In the genomic region with DNA sequence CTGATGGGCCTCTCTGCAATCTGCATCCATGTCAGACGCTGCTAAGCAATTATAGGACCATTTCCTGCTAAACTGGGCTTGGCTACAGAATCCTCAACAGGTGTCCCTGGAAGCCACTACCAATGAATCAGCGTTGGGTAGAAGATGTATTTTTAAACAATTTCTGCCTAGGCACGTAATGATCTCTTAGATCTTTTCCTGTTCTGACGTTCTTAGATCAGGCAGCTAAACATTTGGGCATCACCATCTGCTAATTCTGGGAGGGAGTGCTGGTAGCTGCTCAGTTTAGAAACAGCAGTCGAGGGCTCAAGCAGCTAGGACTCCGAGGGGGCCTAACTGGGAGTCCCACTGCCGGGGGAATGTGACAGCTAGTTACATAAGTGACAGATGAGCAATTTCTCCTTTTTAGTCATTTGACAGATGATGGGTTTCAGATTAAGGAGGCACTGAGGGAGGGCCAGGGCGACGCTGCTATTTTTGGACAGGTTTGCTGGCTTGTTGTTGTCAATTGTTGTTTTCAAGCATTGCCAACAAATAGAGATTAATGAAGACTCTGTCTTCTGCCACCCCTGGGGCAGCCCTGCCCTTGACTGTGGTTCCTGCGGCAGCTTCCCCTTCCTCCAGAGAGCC, we compare ENCODE assay signal across 11 cellular contexts.
DNase-seq lines count a peak whose midpoint lies in the region; ATAC-seq, FAIRE-seq and TF ChIP-seq lines count a peak whose summit lies in the region.
"Had no signal": no experiment of that assay in that cellular context is flagged by ENCODE, and none has a peak within 500 bp of the region (broad histone marks: within the 10 kb centered on the region; RNA-seq: fewer than 3 reads in every experiment).

No MANE protein-coding gene starts in this region.

- no peak overlapping the region for H3K4me2 ChIP-seq in neuronal stem cell (ENCODE audit: insufficient read depth, low read length, poor library complexity, severe bottlenecking)

- ATAC-seq in GM21390 (IDR thresholded peaks at IDR 0.05; ENCODE audit: unreplicated experiment) (peak; percentile 85), HG03280 (IDR thresholded peaks at IDR 0.05; ENCODE audit: unreplicated experiment) (peak; percentile 56), GM19467 (IDR thresholded peaks at IDR 0.05; ENCODE audit: unreplicated experiment) (no peak)

- TF ChIP-seq POLR2A in GM12891 (IDR thresholded peaks at IDR 0.05; ENCODE audit: low read depth, low read length) (no peak), ovary (IDR thresholded peaks at IDR 0.05) (no peak)

- TF ChIP-seq CTCF in dorsolateral prefrontal cortex (IDR thresholded peaks at IDR 0.05 in 54 of 56, conservative IDR thresholded peaks at IDR 0.05 in 2 of 56; ENCODE audit: low read depth in 1 of 56, partially characterized antibody in 56 of 56) (no peak), colonic mucosa (IDR thresholded peaks at IDR 0.05) (no peak), ovary (IDR thresholded peaks at IDR 0.05) (no peak)

- H2BK5ac ChIP-seq in neuronal stem cell (ENCODE audit: low read length): no peak overlapping the region

- no peak overlapping the region for H3K4ac ChIP-seq in neuronal stem cell (ENCODE audit: low read length)

- H3K79me1 ChIP-seq in neuronal stem cell (ENCODE audit: low read depth, low read length): no peaks in the 10 kb centered on the region

- H3K4me1 ChIP-seq in colonic mucosa: no peaks in the 10 kb centered on the region
- peaks cover 0 to 1% of the 10 kb centered on the region in 2 donors for H3K4me1 ChIP-seq in neuronal stem cell (ENCODE audit: control insufficient read depth in 2 of 2, insufficient read depth in 1 of 2, low read depth in 1 of 2, low read length in 2 of 2)
- peaks cover 2% of the 10 kb centered on the region for H3K4me1 ChIP-seq in ovary (ENCODE audit: insufficient read depth)

- H2BK120ac ChIP-seq in neuronal stem cell (ENCODE audit: low read depth, low read length): no peak overlapping the region

- DNase-seq in GM12891 (ENCODE audit: insufficient read length, low spot score): peak; percentile 59
- DNase-seq in dorsolateral prefrontal cortex: peak in 5 of 10 donors; percentile 21 to 64 (median 61)
- DNase-seq in colonic mucosa: no peak
- no peak for DNase-seq in neuronal stem cell (ENCODE audit: low spot score)
- no peak for DNase-seq in ovary
- DNase-seq: CD4-positive, alpha-beta T cell; H9; NCI-H1105 had no signal

- H3K27ac ChIP-seq in dorsolateral prefrontal cortex (peak overlapping the region in 54 of 59 donors; percentile 11 to 88 (median 72)), colonic mucosa (no peak overlapping the region), neuronal stem cell (replicated peaks; ENCODE audit: low read length) (no peak overlapping the region), ovary (no peak overlapping the region)

- H2BK12ac ChIP-seq in neuronal stem cell (ENCODE audit: low read length): no peak overlapping the region

- H4K8ac ChIP-seq in neuronal stem cell (ENCODE audit: low read depth, low read length): no peak overlapping the region

- no peaks in the 10 kb centered on the region for H3K36me3 ChIP-seq in colonic mucosa
- H3K36me3 ChIP-seq in neuronal stem cell (replicated peaks in 1 of 2; ENCODE audit: control insufficient read depth in 2 of 2, insufficient read depth in 2 of 2, low read length in 2 of 2): peaks cover 2 to 6% of the 10 kb centered on the region in 2 donors
- H3K36me3 ChIP-seq in ovary: no peaks in the 10 kb centered on the region

- H3K9ac ChIP-seq in colonic mucosa (ENCODE audit: low read depth in 2 of 2, low read length in 2 of 2): no peak overlapping the region
- no peak overlapping the region for H3K9ac ChIP-seq in neuronal stem cell (ENCODE audit: low read depth, low read length, poor library complexity)

- H2BK15ac ChIP-seq in neuronal stem cell (ENCODE audit: low read length): no peak overlapping the region

- no peak overlapping the region for H3K18ac ChIP-seq in neuronal stem cell (ENCODE audit: low read length)

- FAIRE-seq in GM12891 (lab: Jason Lieb, UNC): peak; percentile 80

- H3K4me3 ChIP-seq in dorsolateral prefrontal cortex: no peak overlapping the region
- no peak overlapping the region for H3K4me3 ChIP-seq in colonic mucosa
- no peak overlapping the region for H3K4me3 ChIP-seq in neuronal stem cell (ENCODE audit: low read length in 2 of 2)
- H3K4me3 ChIP-seq in ovary: no peak overlapping the region

- no peak overlapping the region for H2AFZ ChIP-seq in neuronal stem cell (ENCODE audit: low read length)

- intact Hi-C loops in dorsolateral prefrontal cortex (cut with DNase I): loop anchor here in 1 of 2 donors (5.0 kb wide), 1 partner anchor 65 kb away; no protein-coding TSS in a partner anchor
- intact Hi-C loops in colonic mucosa (cut with DNase I): no loop called here
- intact Hi-C loops in ovary (cut with DNase I): no loop called here

- H3K9me3 ChIP-seq in colonic mucosa (no peaks in the 10 kb centered on the region), neuronal stem cell (replicated peaks in 1 of 2; ENCODE audit: control insufficient read depth in 2 of 2, insufficient read depth in 1 of 2, low read depth in 1 of 2, low read length in 2 of 2) (no peaks in the 10 kb centered on the region), ovary (no peaks in the 10 kb centered on the region)

- no peak overlapping the region for H3K23ac ChIP-seq in neuronal stem cell (ENCODE audit: low read depth, low read length, poor library complexity)

- no peak overlapping the region for H2AK5ac ChIP-seq in neuronal stem cell (ENCODE audit: low read depth, low read length)

- no peak overlapping the region for H3K14ac ChIP-seq in neuronal stem cell (ENCODE audit: low read length)

- TF ChIP-seq EP300 in ovary (IDR thresholded peaks at IDR 0.05): no peak

- no peak overlapping the region for H4K91ac ChIP-seq in neuronal stem cell (ENCODE audit: low read depth, low read length, poor library complexity)

- H3K27me3 ChIP-seq in dorsolateral prefrontal cortex: no peaks in the 10 kb centered on the region
- no peaks in the 10 kb centered on the region for H3K27me3 ChIP-seq in colonic mucosa
- H3K27me3 ChIP-seq in neuronal stem cell (ENCODE audit: control insufficient read depth in 3 of 3, insufficient read depth in 3 of 3, low read depth in 1 of 3, low read length in 3 of 3): no peaks in the 10 kb centered on the region
- H3K27me3 ChIP-seq in ovary: no peaks in the 10 kb centered on the region

- WGBS in neuronal stem cell (ENCODE audit: extremely low coverage in 2 of 2, insufficient read length in 2 of 2, insufficient replicate concordance in 1 of 2), 2 donors: no CpG with 5 or more reads among the region's 10 CpGs
- WGBS in ovary, 3 donors: 55 to 59% (median 59%) methylated on average over 10 of the region's 10 CpGs

TF ChIP-seq in GM12891, 5 proteins besides CTCF, POLR2A, EP300 and RAD21:
- TF ChIP-seq POLR2AphosphoS5 (IDR thresholded peaks at IDR 0.05; ENCODE audit: low read depth, low read length) (no peak), TAF1 (IDR thresholded peaks at IDR 0.05; ENCODE audit: low read depth, low read length) (no peak), POU2F2 (IDR thresholded peaks at IDR 0.05; ENCODE audit: low read depth, low read length) (no peak), SPI1 (IDR thresholded peaks at IDR 0.05; ENCODE audit: low read depth, low read length) (no peak), PAX5 (IDR thresholded peaks at IDR 0.05; ENCODE audit: insufficient read depth, low read length, severe bottlenecking) (no peak)

Comparison
In these comparisons a context has a peak if more than half of its experiments do, and no peak if none do; other contexts are left out.
1. H3K27ac ChIP-seq: peak in dorsolateral prefrontal cortex (54 of 59); none in colonic mucosa (single experiment), neuronal stem cell (single experiment) and ovary (0 of 2).